ENCODE assay signal across 1 cellular context in the genomic region with DNA sequence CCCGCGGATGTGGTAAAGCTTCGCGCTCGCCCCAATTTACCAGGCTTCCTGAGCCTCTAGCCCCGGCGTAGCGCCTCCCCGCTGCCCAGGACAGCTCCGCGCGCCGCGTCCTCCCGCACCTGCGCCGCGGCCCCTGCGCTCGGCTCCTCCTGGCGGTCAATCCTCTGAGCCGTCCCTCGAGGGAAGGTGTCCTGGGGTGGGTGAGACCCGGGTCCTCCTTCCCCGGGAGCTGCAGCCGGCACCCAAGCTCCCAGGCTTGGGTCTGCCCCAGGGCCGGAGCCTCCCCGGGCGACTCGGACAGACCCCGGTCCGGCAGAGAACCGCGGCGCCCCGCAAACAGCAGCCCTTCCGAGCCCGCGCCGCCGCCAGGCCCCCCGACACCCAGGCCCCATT.
TF ChIP-seq lines count a peak whose summit lies in the region.

No MANE protein-coding gene starts in this region.

TF ChIP-seq in HepG2, 621 proteins besides CTCF, POLR2A, EP300 and RAD21 (continued from another document and continues in another):
- TF ChIP-seq, protein P1, sequence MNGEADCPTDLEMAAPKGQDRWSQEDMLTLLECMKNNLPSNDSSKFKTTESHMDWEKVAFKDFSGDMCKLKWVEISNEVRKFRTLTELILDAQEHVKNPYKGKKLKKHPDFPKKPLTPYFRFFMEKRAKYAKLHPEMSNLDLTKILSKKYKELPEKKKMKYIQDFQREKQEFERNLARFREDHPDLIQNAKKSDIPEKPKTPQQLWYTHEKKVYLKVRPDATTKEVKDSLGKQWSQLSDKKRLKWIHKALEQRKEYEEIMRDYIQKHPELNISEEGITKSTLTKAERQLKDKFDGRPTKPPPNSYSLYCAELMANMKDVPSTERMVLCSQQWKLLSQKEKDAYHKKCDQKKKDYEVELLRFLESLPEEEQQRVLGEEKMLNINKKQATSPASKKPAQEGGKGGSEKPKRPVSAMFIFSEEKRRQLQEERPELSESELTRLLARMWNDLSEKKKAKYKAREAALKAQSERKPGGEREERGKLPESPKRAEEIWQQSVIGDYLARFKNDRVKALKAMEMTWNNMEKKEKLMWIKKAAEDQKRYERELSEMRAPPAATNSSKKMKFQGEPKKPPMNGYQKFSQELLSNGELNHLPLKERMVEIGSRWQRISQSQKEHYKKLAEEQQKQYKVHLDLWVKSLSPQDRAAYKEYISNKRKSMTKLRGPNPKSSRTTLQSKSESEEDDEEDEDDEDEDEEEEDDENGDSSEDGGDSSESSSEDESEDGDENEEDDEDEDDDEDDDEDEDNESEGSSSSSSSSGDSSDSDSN (CRISPR knock-in tag; IDR thresholded peaks at IDR 0.05), result peak; percentile 97
- peak; percentile 19; the same call in 1 of the 2 replicates for TF ChIP-seq TBX2 (CRISPR knock-in tag; IDR thresholded peaks at IDR 0.05; ENCODE audit: borderline replicate concordance)
- no peak for TF ChIP-seq ATF7 (IDR thresholded peaks at IDR 0.05)
- TF ChIP-seq ATF7 (CRISPR knock-in tag; IDR thresholded peaks at IDR 0.05), result peak; percentile 13; the same call in 1 of the 2 replicates
- TF ChIP-seq ZNF143 (CRISPR knock-in tag; IDR thresholded peaks at IDR 0.05), result 0 out of 2 replicates have a peak, but pooled peaks have one; percentile 9
- peak; percentile 31; the same call in 1 of the 2 replicates for TF ChIP-seq KDM3A (CRISPR knock-in tag; IDR thresholded peaks at IDR 0.05; ENCODE audit: low read depth)
- 0 out of 2 replicates have a peak, but pooled peaks have one; percentile 26 for TF ChIP-seq FOXC1 (CRISPR knock-in tag; IDR thresholded peaks at IDR 0.05; ENCODE audit: borderline replicate concordance)
- peak; percentile 8 for TF ChIP-seq SRSF1 (optimal IDR thresholded peaks at IDR 0.05; ENCODE audit: low read depth, low read length)
- TF ChIP-seq, protein P2, sequence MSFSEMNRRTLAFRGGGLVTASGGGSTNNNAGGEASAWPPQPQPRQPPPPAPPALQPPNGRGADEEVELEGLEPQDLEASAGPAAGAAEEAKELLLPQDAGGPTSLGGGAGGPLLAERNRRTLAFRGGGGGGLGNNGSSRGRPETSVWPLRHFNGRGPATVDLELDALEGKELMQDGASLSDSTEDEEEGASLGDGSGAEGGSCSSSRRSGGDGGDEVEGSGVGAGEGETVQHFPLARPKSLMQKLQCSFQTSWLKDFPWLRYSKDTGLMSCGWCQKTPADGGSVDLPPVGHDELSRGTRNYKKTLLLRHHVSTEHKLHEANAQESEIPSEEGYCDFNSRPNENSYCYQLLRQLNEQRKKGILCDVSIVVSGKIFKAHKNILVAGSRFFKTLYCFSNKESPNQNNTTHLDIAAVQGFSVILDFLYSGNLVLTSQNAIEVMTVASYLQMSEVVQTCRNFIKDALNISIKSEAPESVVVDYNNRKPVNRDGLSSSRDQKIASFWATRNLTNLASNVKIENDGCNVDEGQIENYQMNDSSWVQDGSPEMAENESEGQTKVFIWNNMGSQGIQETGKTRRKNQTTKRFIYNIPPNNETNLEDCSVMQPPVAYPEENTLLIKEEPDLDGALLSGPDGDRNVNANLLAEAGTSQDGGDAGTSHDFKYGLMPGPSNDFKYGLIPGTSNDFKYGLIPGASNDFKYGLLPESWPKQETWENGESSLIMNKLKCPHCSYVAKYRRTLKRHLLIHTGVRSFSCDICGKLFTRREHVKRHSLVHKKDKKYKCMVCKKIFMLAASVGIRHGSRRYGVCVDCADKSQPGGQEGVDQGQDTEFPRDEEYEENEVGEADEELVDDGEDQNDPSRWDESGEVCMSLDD (CRISPR knock-in tag; IDR thresholded peaks at IDR 0.05; ENCODE audit: borderline replicate concordance), result peak; percentile 58; the same call in 1 of the 2 replicates
- 0 out of 2 replicates have a peak, but pooled peaks have one; percentile 23 for TF ChIP-seq ZNF850 (CRISPR knock-in tag; conservative IDR thresholded peaks at IDR 0.05)
- TF ChIP-seq, protein P3, sequence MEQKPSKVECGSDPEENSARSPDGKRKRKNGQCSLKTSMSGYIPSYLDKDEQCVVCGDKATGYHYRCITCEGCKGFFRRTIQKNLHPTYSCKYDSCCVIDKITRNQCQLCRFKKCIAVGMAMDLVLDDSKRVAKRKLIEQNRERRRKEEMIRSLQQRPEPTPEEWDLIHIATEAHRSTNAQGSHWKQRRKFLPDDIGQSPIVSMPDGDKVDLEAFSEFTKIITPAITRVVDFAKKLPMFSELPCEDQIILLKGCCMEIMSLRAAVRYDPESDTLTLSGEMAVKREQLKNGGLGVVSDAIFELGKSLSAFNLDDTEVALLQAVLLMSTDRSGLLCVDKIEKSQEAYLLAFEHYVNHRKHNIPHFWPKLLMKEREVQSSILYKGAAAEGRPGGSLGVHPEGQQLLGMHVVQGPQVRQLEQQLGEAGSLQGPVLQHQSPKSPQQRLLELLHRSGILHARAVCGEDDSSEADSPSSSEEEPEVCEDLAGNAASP (CRISPR knock-in tag; IDR thresholded peaks at IDR 0.05; ENCODE audit: borderline replicate concordance), result peak; percentile 34; the same call in 1 of the 2 replicates
- TF ChIP-seq NFKB2 (CRISPR knock-in tag; IDR thresholded peaks at IDR 0.05; ENCODE audit: borderline replicate concordance), result peak; percentile 62; the same call in 1 of the 2 replicates
- TF ChIP-seq HOXD1 (CRISPR knock-in tag; IDR thresholded peaks at IDR 0.05), result no peak
- TF ChIP-seq, protein P4, sequence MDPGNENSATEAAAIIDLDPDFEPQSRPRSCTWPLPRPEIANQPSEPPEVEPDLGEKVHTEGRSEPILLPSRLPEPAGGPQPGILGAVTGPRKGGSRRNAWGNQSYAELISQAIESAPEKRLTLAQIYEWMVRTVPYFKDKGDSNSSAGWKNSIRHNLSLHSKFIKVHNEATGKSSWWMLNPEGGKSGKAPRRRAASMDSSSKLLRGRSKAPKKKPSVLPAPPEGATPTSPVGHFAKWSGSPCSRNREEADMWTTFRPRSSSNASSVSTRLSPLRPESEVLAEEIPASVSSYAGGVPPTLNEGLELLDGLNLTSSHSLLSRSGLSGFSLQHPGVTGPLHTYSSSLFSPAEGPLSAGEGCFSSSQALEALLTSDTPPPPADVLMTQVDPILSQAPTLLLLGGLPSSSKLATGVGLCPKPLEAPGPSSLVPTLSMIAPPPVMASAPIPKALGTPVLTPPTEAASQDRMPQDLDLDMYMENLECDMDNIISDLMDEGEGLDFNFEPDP (CRISPR knock-in tag; conservative IDR thresholded peaks at IDR 0.05), result no peak
- 0 out of 2 replicates have a peak, but pooled peaks have one; percentile 7 for TF ChIP-seq ZNF121 (CRISPR knock-in tag; IDR thresholded peaks at IDR 0.05)
- TF ChIP-seq ZBTB38 (CRISPR knock-in tag; IDR thresholded peaks at IDR 0.05), result 0 out of 2 replicates have a peak, but pooled peaks have one; percentile 8
- TF ChIP-seq ZNF333 (CRISPR knock-in tag; IDR thresholded peaks at IDR 0.05; ENCODE audit: borderline replicate concordance), result 0 out of 2 replicates have a peak, but pooled peaks have one; percentile 66
- no peak for TF ChIP-seq TEAD2 (CRISPR knock-in tag; IDR thresholded peaks at IDR 0.05)
- TF ChIP-seq ZNF274 (CRISPR knock-in tag; IDR thresholded peaks at IDR 0.05), result 0 out of 2 replicates have a peak, but pooled peaks have one; percentile 11
- TF ChIP-seq GLI4 (CRISPR knock-in tag; IDR thresholded peaks at IDR 0.05; ENCODE audit: borderline replicate concordance), result peak; percentile 66; the same call in 1 of the 2 replicates
- 0 out of 2 replicates have a peak, but pooled peaks have one; percentile 17 for TF ChIP-seq KLF6 (CRISPR knock-in tag; IDR thresholded peaks at IDR 0.05)
- TF ChIP-seq GABPB1 (CRISPR knock-in tag; IDR thresholded peaks at IDR 0.05), result peak; percentile 48; the same call in 1 of the 2 replicates
- no peak for TF ChIP-seq MAFK (conservative IDR thresholded peaks at IDR 0.05 in 1 of 2, IDR thresholded peaks at IDR 0.05 in 1 of 2; ENCODE audit: low read length in 2 of 2)
- TF ChIP-seq WIZ (CRISPR knock-in tag; IDR thresholded peaks at IDR 0.05), result peak; percentile 71; the same call in 1 of the 2 replicates
- no peak for TF ChIP-seq BCL6 (CRISPR knock-in tag; IDR thresholded peaks at IDR 0.05)
- no peak for TF ChIP-seq NFYB (CRISPR knock-in tag; IDR thresholded peaks at IDR 0.05)
- peak; percentile 61; the same call in 1 of the 2 replicates for TF ChIP-seq KDM2A (CRISPR knock-in tag; IDR thresholded peaks at IDR 0.05; ENCODE audit: borderline replicate concordance, low read depth)
- peak; percentile 56; the same call in 1 of the 2 replicates for TF ChIP-seq HDAC1 (CRISPR knock-in tag; IDR thresholded peaks at IDR 0.05)
- TF ChIP-seq HMGA1 (CRISPR knock-in tag; conservative IDR thresholded peaks at IDR 0.05), result no peak
- peak; percentile 31 for TF ChIP-seq XRCC5 (optimal IDR thresholded peaks at IDR 0.05; ENCODE audit: low read length)
- TF ChIP-seq EEA1 (CRISPR knock-in tag; IDR thresholded peaks at IDR 0.05; ENCODE audit: borderline replicate concordance), result 0 out of 2 replicates have a peak, but pooled peaks have one; percentile 34
- 0 out of 2 replicates have a peak, but pooled peaks have one; percentile 4 for TF ChIP-seq SATB2 (CRISPR knock-in tag; IDR thresholded peaks at IDR 0.05)
- TF ChIP-seq, protein P5, sequence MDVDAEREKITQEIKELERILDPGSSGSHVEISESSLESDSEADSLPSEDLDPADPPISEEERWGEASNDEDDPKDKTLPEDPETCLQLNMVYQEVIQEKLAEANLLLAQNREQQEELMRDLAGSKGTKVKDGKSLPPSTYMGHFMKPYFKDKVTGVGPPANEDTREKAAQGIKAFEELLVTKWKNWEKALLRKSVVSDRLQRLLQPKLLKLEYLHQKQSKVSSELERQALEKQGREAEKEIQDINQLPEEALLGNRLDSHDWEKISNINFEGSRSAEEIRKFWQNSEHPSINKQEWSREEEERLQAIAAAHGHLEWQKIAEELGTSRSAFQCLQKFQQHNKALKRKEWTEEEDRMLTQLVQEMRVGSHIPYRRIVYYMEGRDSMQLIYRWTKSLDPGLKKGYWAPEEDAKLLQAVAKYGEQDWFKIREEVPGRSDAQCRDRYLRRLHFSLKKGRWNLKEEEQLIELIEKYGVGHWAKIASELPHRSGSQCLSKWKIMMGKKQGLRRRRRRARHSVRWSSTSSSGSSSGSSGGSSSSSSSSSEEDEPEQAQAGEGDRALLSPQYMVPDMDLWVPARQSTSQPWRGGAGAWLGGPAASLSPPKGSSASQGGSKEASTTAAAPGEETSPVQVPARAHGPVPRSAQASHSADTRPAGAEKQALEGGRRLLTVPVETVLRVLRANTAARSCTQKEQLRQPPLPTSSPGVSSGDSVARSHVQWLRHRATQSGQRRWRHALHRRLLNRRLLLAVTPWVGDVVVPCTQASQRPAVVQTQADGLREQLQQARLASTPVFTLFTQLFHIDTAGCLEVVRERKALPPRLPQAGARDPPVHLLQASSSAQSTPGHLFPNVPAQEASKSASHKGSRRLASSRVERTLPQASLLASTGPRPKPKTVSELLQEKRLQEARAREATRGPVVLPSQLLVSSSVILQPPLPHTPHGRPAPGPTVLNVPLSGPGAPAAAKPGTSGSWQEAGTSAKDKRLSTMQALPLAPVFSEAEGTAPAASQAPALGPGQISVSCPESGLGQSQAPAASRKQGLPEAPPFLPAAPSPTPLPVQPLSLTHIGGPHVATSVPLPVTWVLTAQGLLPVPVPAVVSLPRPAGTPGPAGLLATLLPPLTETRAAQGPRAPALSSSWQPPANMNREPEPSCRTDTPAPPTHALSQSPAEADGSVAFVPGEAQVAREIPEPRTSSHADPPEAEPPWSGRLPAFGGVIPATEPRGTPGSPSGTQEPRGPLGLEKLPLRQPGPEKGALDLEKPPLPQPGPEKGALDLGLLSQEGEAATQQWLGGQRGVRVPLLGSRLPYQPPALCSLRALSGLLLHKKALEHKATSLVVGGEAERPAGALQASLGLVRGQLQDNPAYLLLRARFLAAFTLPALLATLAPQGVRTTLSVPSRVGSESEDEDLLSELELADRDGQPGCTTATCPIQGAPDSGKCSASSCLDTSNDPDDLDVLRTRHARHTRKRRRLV (CRISPR knock-in tag; IDR thresholded peaks at IDR 0.05), result peak; percentile 88
- TF ChIP-seq KDM1A (CRISPR knock-in tag; IDR thresholded peaks at IDR 0.05), result 0 out of 2 replicates have a peak, but pooled peaks have one; percentile 20
- TF ChIP-seq, protein P6, sequence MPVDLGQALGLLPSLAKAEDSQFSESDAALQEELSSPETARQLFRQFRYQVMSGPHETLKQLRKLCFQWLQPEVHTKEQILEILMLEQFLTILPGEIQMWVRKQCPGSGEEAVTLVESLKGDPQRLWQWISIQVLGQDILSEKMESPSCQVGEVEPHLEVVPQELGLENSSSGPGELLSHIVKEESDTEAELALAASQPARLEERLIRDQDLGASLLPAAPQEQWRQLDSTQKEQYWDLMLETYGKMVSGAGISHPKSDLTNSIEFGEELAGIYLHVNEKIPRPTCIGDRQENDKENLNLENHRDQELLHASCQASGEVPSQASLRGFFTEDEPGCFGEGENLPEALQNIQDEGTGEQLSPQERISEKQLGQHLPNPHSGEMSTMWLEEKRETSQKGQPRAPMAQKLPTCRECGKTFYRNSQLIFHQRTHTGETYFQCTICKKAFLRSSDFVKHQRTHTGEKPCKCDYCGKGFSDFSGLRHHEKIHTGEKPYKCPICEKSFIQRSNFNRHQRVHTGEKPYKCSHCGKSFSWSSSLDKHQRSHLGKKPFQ (CRISPR knock-in tag; IDR thresholded peaks at IDR 0.05; ENCODE audit: insufficient replicate concordance), result peak; percentile 76
- TF ChIP-seq ZNF891 (CRISPR knock-in tag; IDR thresholded peaks at IDR 0.05), result peak; percentile 58; the same call in 1 of the 2 replicates
- no peak for TF ChIP-seq JDP2 (CRISPR knock-in tag; IDR thresholded peaks at IDR 0.05; ENCODE audit: borderline replicate concordance)
- TF ChIP-seq, protein P7, sequence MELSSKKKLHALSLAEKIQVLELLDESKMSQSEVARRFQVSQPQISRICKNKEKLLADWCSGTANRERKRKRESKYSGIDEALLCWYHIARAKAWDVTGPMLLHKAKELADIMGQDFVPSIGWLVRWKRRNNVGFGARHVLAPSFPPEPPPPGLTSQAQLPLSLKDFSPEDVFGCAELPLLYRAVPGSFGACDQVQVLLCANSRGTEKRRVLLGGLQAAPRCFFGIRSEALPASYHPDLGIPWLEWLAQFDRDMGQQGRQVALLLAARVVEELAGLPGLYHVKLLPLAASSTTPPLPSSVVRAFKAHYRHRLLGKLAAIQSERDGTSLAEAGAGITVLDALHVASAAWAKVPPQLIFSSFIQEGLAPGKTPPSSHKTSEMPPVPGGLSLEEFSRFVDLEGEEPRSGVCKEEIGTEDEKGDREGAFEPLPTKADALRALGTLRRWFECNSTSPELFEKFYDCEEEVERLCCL (CRISPR knock-in tag; IDR thresholded peaks at IDR 0.05; ENCODE audit: borderline replicate concordance), result no peak
- TF ChIP-seq TAF1 (CRISPR knock-in tag; IDR thresholded peaks at IDR 0.05), result no peak; the same call in 1 of the 2 replicates
- 0 out of 2 replicates have a peak, but pooled peaks have one; percentile 88 for TF ChIP-seq NCOA1 (CRISPR knock-in tag; IDR thresholded peaks at IDR 0.05)
- no peak for TF ChIP-seq ZNF331 (CRISPR knock-in tag; IDR thresholded peaks at IDR 0.05)
- TF ChIP-seq, protein P8, sequence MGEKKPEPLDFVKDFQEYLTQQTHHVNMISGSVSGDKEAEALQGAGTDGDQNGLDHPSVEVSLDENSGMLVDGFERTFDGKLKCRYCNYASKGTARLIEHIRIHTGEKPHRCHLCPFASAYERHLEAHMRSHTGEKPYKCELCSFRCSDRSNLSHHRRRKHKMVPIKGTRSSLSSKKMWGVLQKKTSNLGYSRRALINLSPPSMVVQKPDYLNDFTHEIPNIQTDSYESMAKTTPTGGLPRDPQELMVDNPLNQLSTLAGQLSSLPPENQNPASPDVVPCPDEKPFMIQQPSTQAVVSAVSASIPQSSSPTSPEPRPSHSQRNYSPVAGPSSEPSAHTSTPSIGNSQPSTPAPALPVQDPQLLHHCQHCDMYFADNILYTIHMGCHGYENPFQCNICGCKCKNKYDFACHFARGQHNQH (CRISPR knock-in tag; IDR thresholded peaks at IDR 0.05), result peak; percentile 20; the same call in 1 of the 2 replicates
- TF ChIP-seq HIVEP1 (CRISPR knock-in tag; IDR thresholded peaks at IDR 0.05), result peak; percentile 31; the same call in 1 of the 2 replicates
